18 cellular contexts compared by ENCODE assay signal in genomic region chr3:65971281-65972252, GRCh38.
DNase-seq lines count a peak whose midpoint lies in the region; ATAC-seq and TF ChIP-seq lines count a peak whose summit lies in the region.
"Had no signal": no experiment of that assay in that cellular context is flagged by ENCODE, and none has a peak within 500 bp of the region (broad histone marks: within the 10 kb centered on the region; RNA-seq: fewer than 3 reads in every experiment).

No MANE protein-coding gene starts in this region.

- no peaks in the 10 kb centered on the region for H3K36me3 ChIP-seq in cardiac muscle cell
- H3K36me3 ChIP-seq in left lung: no peaks in the 10 kb centered on the region
- H3K36me3 ChIP-seq in tibial artery: no peaks in the 10 kb centered on the region

- H3K27ac ChIP-seq in cardiac muscle cell: peak overlapping the region; percentile 54
- H3K27ac ChIP-seq in left lung: no peak overlapping the region
- peak overlapping the region; percentile 25 to 38 for H3K27ac ChIP-seq in tibial artery
- H3K27ac ChIP-seq: foreskin keratinocyte, skin epidermis had no signal

- H3K9me3 Mint-ChIP-seq in WTC11: peaks cover 7% of the 10 kb centered on the region
- H3K9me3 Mint-ChIP-seq: stimulated activated effector memory CD8-positive, alpha-beta T cell treated with anti-CD3 and anti-CD28 coated beads, Interleukin-12 subunit alpha, Interleukin-12 subunit beta, amount 100 ng/mL, for 72 hours had no signal

- H3K4me1 Mint-ChIP-seq in WTC11: peaks cover 37% of the 10 kb centered on the region
- H3K4me1 Mint-ChIP-seq: stimulated activated effector memory CD8-positive, alpha-beta T cell treated with anti-CD3 and anti-CD28 coated beads, Interleukin-12 subunit alpha, Interleukin-12 subunit beta, amount 100 ng/mL, for 72 hours had no signal

- no peak overlapping the region for H3K4me3 Mint-ChIP-seq in WTC11
- H3K4me3 Mint-ChIP-seq: activated T-cell treated with anti-CD3 and anti-CD28 coated beads, Interleukin-2, amount 50 U/mL, for 72 hours; CD8-positive, alpha-beta T cell; stimulated activated effector memory CD8-positive, alpha-beta T cell treated with anti-CD3 and anti-CD28 coated beads, Interleukin-12 subunit alpha, Interleukin-12 subunit beta, amount 100 ng/mL, for 72 hours had no signal

- peaks cover 19% of the 10 kb centered on the region for H3K4me1 ChIP-seq in cardiac muscle cell (ENCODE audit: low read depth)
- peaks cover 0 to 8% of the 10 kb centered on the region in 2 donors for H3K4me1 ChIP-seq in left lung
- peaks cover 0 to 42% (median 10%) of the 10 kb centered on the region in 4 donors for H3K4me1 ChIP-seq in tibial artery
- H3K4me1 ChIP-seq: foreskin keratinocyte had no signal

- ATAC-seq in Right ventricle myocardium inferior (no peak), WTC11 (peak; percentile 48), left lung (peak; percentile 32)
- ATAC-seq: activated T-cell treated with anti-CD3 and anti-CD28 coated beads, Interleukin-2, amount 50 U/mL, for 72 hours; CD8-positive, alpha-beta T cell; foreskin keratinocyte; stimulated activated effector memory CD8-positive, alpha-beta T cell treated with anti-CD3 and anti-CD28 coated beads, Interleukin-12 subunit alpha, Interleukin-12 subunit beta, amount 100 ng/mL, for 72 hours had no signal

- DNase-seq in cardiac muscle cell (ENCODE audit: low read depth in 1 of 2, low spot score in 1 of 2) (no peak), Right ventricle myocardium inferior (ENCODE audit: missing footprints) (no peak), WTC11 (ENCODE audit: low spot score) (no peak), left lung (no peak), tibial artery (no peak), hepatic stellate cell (ENCODE audit: low spot score) (no peak), NCI-H2107 (lab: John Stamatoyannopoulos, UW) (no peak), SKM-1 (lab: John Stamatoyannopoulos, UW; ENCODE audit: unreplicated experiment) (no peak)
- DNase-seq: activated CD4-positive, alpha-beta T cell treated with anti-CD3 and anti-CD28 coated beads, Interleukin-2, amount 50 U/mL, for 1 hour; activated T-cell treated with anti-CD3 and anti-CD28 coated beads, Interleukin-2, amount 50 U/mL, for 72 hours; CD8-positive, alpha-beta T cell; foreskin keratinocyte; KBM-7; NCI-H1092 treated with DMSO at 0.1 percent for 48 hours; SHP77; T-helper 2 cell had no signal

- no peaks in the 10 kb centered on the region for H3K27me3 ChIP-seq in cardiac muscle cell
- H3K27me3 ChIP-seq in left lung: no peaks in the 10 kb centered on the region
- H3K27me3 ChIP-seq in tibial artery: no peaks in the 10 kb centered on the region
- H3K27me3 ChIP-seq: foreskin keratinocyte had no signal

- POLR2A ChIA-PET in WTC11 (lab: Charles Lee): no interaction called here

- H3K27me3 Mint-ChIP-seq in WTC11 (ENCODE audit: low read depth): no peaks in the 10 kb centered on the region

- no peak overlapping the region for H3K4me3 ChIP-seq in cardiac muscle cell
- no peak overlapping the region for H3K4me3 ChIP-seq in left lung
- H3K4me3 ChIP-seq in tibial artery: no peak overlapping the region
- H3K4me3 ChIP-seq: skin epidermis had no signal

- CTCF ChIA-PET in WTC11 (lab: Charles Lee): interaction anchor here (0.8 to 1.3 kb wide), 4 partner anchors 9 to 221 kb away, joined by 3 to 5 read pairs (median 3); no protein-coding TSS in a partner anchor

- TF ChIP-seq CTCF in cardiac muscle cell (IDR thresholded peaks at IDR 0.05; ENCODE audit: low read depth, low read length) (no peak), WTC11 (IDR thresholded peaks at IDR 0.05) (no peak), left lung (IDR thresholded peaks at IDR 0.05) (no peak), tibial artery (IDR thresholded peaks at IDR 0.05) (no peak)

- peaks cover 6% of the 10 kb centered on the region for H3K36me3 Mint-ChIP-seq in WTC11
- H3K36me3 Mint-ChIP-seq: CD8-positive, alpha-beta T cell; stimulated activated effector memory CD8-positive, alpha-beta T cell treated with anti-CD3 and anti-CD28 coated beads, Interleukin-12 subunit alpha, Interleukin-12 subunit beta, amount 100 ng/mL, for 72 hours had no signal

- intact Hi-C loops in Right ventricle myocardium inferior (cut with DNase I): no loop called here
- intact Hi-C loops in left lung (cut with DNase I): no loop called here
- intact Hi-C loops in tibial artery (cut with DNase I; ENCODE audit: low total_unique reads): loop anchor here (10.0 kb wide), 1 partner anchor 63 kb away; the partner anchor contains the start of gene MAGI1

- H3K9me3 ChIP-seq in cardiac muscle cell (ENCODE audit: low read depth): no peaks in the 10 kb centered on the region
- no peaks in the 10 kb centered on the region for H3K9me3 ChIP-seq in left lung
- H3K9me3 ChIP-seq in tibial artery: no peaks in the 10 kb centered on the region

- H3K27ac Mint-ChIP-seq in WTC11: peak overlapping the region; percentile 81
- H3K27ac Mint-ChIP-seq: activated T-cell treated with anti-CD3 and anti-CD28 coated beads, Interleukin-2, amount 50 U/mL, for 72 hours; CD8-positive, alpha-beta T cell; stimulated activated effector memory CD8-positive, alpha-beta T cell treated with anti-CD3 and anti-CD28 coated beads, Interleukin-12 subunit alpha, Interleukin-12 subunit beta, amount 100 ng/mL, for 72 hours had no signal

TF ChIP-seq in WTC11, 78 proteins besides CTCF, POLR2A, EP300 and RAD21:
- TF ChIP-seq TEAD1 (CRISPR knock-in tag; IDR thresholded peaks at IDR 0.05): no peak
- TF ChIP-seq IRF1 (CRISPR knock-in tag; IDR thresholded peaks at IDR 0.05): no peak
- TF ChIP-seq ELF4 (CRISPR knock-in tag; IDR thresholded peaks at IDR 0.05; ENCODE audit: low read depth): no peak
- TF ChIP-seq CDX4 (CRISPR knock-in tag; IDR thresholded peaks at IDR 0.05; ENCODE audit: borderline replicate concordance): no peak
- no peak for TF ChIP-seq ZNF416 (CRISPR knock-in tag; IDR thresholded peaks at IDR 0.05)

Comparison
In these comparisons a context has a peak if more than half of its experiments do, and no peak if none do; other contexts are left out.
1. H3K27ac ChIP-seq: peak in cardiac muscle cell (single experiment) and tibial artery (2 of 2); none in left lung (0 of 2).